In the genomic region with DNA sequence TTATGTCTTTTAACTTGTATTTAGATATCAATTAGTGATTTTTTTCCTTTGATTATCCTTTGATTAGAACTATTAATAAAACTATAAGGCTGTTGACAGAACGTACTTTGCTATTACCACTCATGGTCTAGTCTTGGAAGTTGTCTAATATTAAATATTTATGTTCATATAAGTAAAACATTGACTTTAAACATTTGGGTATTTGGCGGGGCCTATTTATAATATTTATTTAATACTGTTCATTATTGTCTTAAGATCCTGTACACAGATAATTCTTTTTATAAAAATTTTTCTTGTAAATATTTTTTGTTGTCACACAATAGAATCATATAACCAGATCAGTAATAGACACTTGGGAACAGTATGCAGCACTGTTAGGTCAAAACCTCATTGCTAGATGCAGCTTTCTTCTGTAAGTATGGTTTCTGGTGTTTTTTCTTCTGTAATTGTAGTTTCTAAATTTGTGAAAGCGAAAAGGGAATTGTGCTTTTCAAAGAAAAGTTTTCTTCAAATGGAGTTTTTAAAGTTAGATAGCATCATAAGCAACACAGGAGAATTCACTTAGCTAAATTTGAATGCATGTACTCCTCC, we compare ENCODE assay signal across 21 cellular contexts.
DNase-seq lines count a peak whose midpoint lies in the region; ATAC-seq, FAIRE-seq and TF ChIP-seq lines count a peak whose summit lies in the region.
"Had no signal": no experiment of that assay in that cellular context is flagged by ENCODE, and none has a peak within 500 bp of the region (broad histone marks: within the 10 kb centered on the region; RNA-seq: fewer than 3 reads in every experiment).

No MANE protein-coding gene starts in this region.

- in situ Hi-C loops in ACHN (cut with HindIII; ENCODE audit: low pct_ligation_motif_present, low pct_unique_long_range_greater_than_20kb, low sequenced_read_pairs): no loop called here

- H3K4me3 ChIP-seq in LNCaP clone FGC (ENCODE audit: low read depth, low read length): no peak overlapping the region
- no peak overlapping the region for H3K4me3 ChIP-seq in stomach
- H3K4me3 ChIP-seq: K562, right atrium auricular region, transverse colon had no signal

- TF ChIP-seq CTCF in LNCaP clone FGC (IDR thresholded peaks at IDR 0.05; ENCODE audit: control insufficient read depth, extremely low read depth, insufficient read depth) (no peak), stomach (IDR thresholded peaks at IDR 0.05) (no peak)

- H3K9me3 ChIP-seq in stomach: no peaks in the 10 kb centered on the region
- H3K9me3 ChIP-seq: right atrium auricular region, transverse colon had no signal

- H3K27me3 ChIP-seq in stomach: no peaks in the 10 kb centered on the region
- H3K27me3 ChIP-seq: right atrium auricular region, transverse colon had no signal

- intact Hi-C loops in stomach (cut with DNase I; ENCODE audit: low total_unique reads): no loop called here

- H3K4me1 ChIP-seq in stomach: peaks cover 48 to 100% (median 76%) of the 10 kb centered on the region in 4 donors

- no peaks in the 10 kb centered on the region for H3K27me3 Mint-ChIP-seq in effector memory CD8-positive, alpha-beta T cell
- H3K27me3 Mint-ChIP-seq: stimulated activated memory B cell treated with anti-CD40 and anti-IgM and Interleukin-4, amounts not matched to agents 10 μg/mL and 1 μg/mL and 100 μg/mL, for 72 hours had no signal

- no peaks in the 10 kb centered on the region for H3K9me3 Mint-ChIP-seq in effector memory CD8-positive, alpha-beta T cell
- H3K9me3 Mint-ChIP-seq: stimulated activated memory B cell treated with anti-CD40 and anti-IgM and Interleukin-4, amounts not matched to agents 10 μg/mL and 1 μg/mL and 100 μg/mL, for 72 hours had no signal

- peaks cover 59 to 68% of the 10 kb centered on the region in 2 donors for H3K4me1 Mint-ChIP-seq in effector memory CD8-positive, alpha-beta T cell (ENCODE audit: low read depth in 2 of 2)

- no peak for TF ChIP-seq EP300 in stomach (IDR thresholded peaks at IDR 0.05)

- ATAC-seq in effector memory CD8-positive, alpha-beta T cell (replicated peaks): no peak
- ATAC-seq in GM19467 (IDR thresholded peaks at IDR 0.05; ENCODE audit: unreplicated experiment) (no peak), HG03571 (IDR thresholded peaks at IDR 0.05; ENCODE audit: unreplicated experiment) (no peak)
- ATAC-seq: K562; left lobe of liver; Right ventricle myocardium inferior; stimulated activated memory B cell treated with anti-CD40 and anti-IgM and Interleukin-4, amounts not matched to agents 10 μg/mL and 1 μg/mL and 100 μg/mL, for 72 hours had no signal

- peaks cover 0 to 4% (median 0%) of the 10 kb centered on the region in 4 donors for H3K36me3 ChIP-seq in stomach
- H3K36me3 ChIP-seq: right atrium auricular region, transverse colon had no signal

- H3K27ac ChIP-seq in stomach: peak overlapping the region in 3 of 5 donors; percentile 42 to 87 (median 76)
- H3K27ac ChIP-seq: right atrium auricular region had no signal

- peaks cover 13% of the 10 kb centered on the region for H3K36me3 Mint-ChIP-seq in effector memory CD8-positive, alpha-beta T cell (ENCODE audit: insufficient read depth)

- no peak for TF ChIP-seq POLR2A in stomach (IDR thresholded peaks at IDR 0.05)

- DNase-seq in LNCaP clone FGC (ENCODE audit: low read depth) (peak; percentile 91), stomach (no peak), ACHN (no peak)
- no peak for DNase-seq in effector memory CD8-positive, alpha-beta T cell
- DNase-seq: activated CD4-positive, alpha-beta T cell treated with anti-CD3 and anti-CD28 coated beads, Interleukin-2, amount 50 U/mL, for 1 hour; activated T-cell treated with anti-CD3 and anti-CD28 coated beads for 4 hours; DMS 273 treated with DMSO at 0.1 percent for 48 hours; GDM1; NCI-H1092; NCI-H2081 treated with DMSO at 0.1 percent for 48 hours; nucleus accumbens; stimulated activated CD4-positive, alpha-beta T cell treated with anti-CD3 and anti-CD28 coated beads, Interleukin-15, amount 100 ng/mL, for 24 hours; transverse colon had no signal

- peak overlapping the region; percentile 17 to 68 for H3K4me3 Mint-ChIP-seq in effector memory CD8-positive, alpha-beta T cell
- H3K4me3 Mint-ChIP-seq: stimulated activated memory B cell treated with anti-CD40 and anti-IgM and Interleukin-4, amounts not matched to agents 10 μg/mL and 1 μg/mL and 100 μg/mL, for 72 hours had no signal

- peak overlapping the region; percentile 85 to 92 for H3K27ac Mint-ChIP-seq in effector memory CD8-positive, alpha-beta T cell
- H3K27ac Mint-ChIP-seq: stimulated activated memory B cell treated with anti-CD40 and anti-IgM and Interleukin-4, amounts not matched to agents 10 μg/mL and 1 μg/mL and 100 μg/mL, for 72 hours had no signal

- WGBS in stomach, 5 donors: 46 to 73% (median 55%) methylated on average over 3 of the region's 3 CpGs

- FAIRE-seq in G401.6 (lab: Jason Lieb, UNC): peak; percentile 55
- FAIRE-seq: K562 had no signal
